29 cellular contexts compared by ENCODE assay signal in genomic region chr12:15783288-15783687, GRCh38.
"Had no signal": no experiment of that assay in that cellular context is flagged by ENCODE, and none has a peak within 500 bp of the region (broad histone marks: within the 10 kb centered on the region; RNA-seq: fewer than 3 reads in every experiment).

No MANE protein-coding gene starts in this region.

- H3K9me3 ChIP-seq: adrenal gland, Peyer's patch, SJSA1, SK-N-SH had no signal

- H3K4me2 ChIP-seq: SK-N-SH had no signal

- ATAC-seq: activated naive CD4-positive, alpha-beta T cell treated with anti-CD3 and anti-CD28 coated beads, Interleukin-2, amount 50 U/mL, for 72 hours; activated T-cell treated with anti-CD3 and anti-CD28 coated beads, Interleukin-2, amount 50 U/mL, for 4 hours; PC-3 had no signal

- H3K4me3 ChIP-seq: adrenal gland, cardiac muscle cell, MG63, Peyer's patch, SJSA1 had no signal

- H3K27ac ChIP-seq: adrenal gland, cardiac muscle cell, Peyer's patch, SJSA1 had no signal

- H3K9ac ChIP-seq: SK-N-SH had no signal

- H3K36me3 ChIP-seq: adrenal gland, cardiac muscle cell, Peyer's patch, SJSA1 had no signal

- H3K27me3 ChIP-seq: adrenal gland, MG63, Peyer's patch, SJSA1 had no signal

- DNase-seq: activated B cell treated with CpG ODN at 0.5 μM for 24 hours; activated CD4-positive, alpha-beta memory T cell treated with anti-CD3 and anti-CD28 coated beads for 36 hours; activated CD4-positive, alpha-beta T cell treated with anti-CD3 and anti-CD28 coated beads for 4 hours; activated CD4-positive, alpha-beta T cell treated with anti-CD3 and anti-CD28 coated beads, Interleukin-2, amount 50 U/mL, for 1 hour; activated CD4-positive, CD25-positive, alpha-beta regulatory T cell treated with anti-CD3 and anti-CD28 coated beads, Interleukin-2, amount 50 U/mL, for 72 hours; activated CD8-positive, alpha-beta memory T cell treated with anti-CD3 and anti-CD28 coated beads, Interleukin-2, amount 50 U/mL, for 4 hours; activated gamma-delta T cell treated with Interleukin-2 at 50 U/mL for 16 hours; activated naive CD4-positive, alpha-beta T cell treated with anti-CD3 and anti-CD28 coated beads for 36 hours; activated T-cell treated with anti-CD3 and anti-CD28 coated beads for 4 hours; activated T-cell treated with anti-CD3 and anti-CD28 coated beads, Interleukin-2, amount 50 U/mL, for 4 hours; adrenal gland; Karpas-422; KBM-7; MG63; NCI-H1048; NCI-H1105 treated with DMSO at 0.1 percent for 48 hours; NCI-H1436; NCI-H1694 treated with DMSO at 0.1 percent for 48 hours; NCI-H2029; NCI-H345; NCI-H524 treated with DMSO at 0.1 percent for 48 hours; PC-3; Peyer's patch; RPMI8226; SHP77 treated with DMSO at 0.1 percent for 48 hours; SK-N-SH had no signal
